1 cellular context compared by ENCODE assay signal in genomic region chr9:73151653-73152382, GRCh38.
TF ChIP-seq lines count a peak whose summit lies in the region.

A gene with protein sequence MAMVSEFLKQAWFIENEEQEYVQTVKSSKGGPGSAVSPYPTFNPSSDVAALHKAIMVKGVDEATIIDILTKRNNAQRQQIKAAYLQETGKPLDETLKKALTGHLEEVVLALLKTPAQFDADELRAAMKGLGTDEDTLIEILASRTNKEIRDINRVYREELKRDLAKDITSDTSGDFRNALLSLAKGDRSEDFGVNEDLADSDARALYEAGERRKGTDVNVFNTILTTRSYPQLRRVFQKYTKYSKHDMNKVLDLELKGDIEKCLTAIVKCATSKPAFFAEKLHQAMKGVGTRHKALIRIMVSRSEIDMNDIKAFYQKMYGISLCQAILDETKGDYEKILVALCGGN (plus strand): TSS chr9:73151865. CDS start chr9:73158536, 6,671 bp downstream.

TF ChIP-seq in H1, 55 proteins besides CTCF, POLR2A, EP300 and RAD21 (continued from another document):
- TF ChIP-seq, protein P1, sequence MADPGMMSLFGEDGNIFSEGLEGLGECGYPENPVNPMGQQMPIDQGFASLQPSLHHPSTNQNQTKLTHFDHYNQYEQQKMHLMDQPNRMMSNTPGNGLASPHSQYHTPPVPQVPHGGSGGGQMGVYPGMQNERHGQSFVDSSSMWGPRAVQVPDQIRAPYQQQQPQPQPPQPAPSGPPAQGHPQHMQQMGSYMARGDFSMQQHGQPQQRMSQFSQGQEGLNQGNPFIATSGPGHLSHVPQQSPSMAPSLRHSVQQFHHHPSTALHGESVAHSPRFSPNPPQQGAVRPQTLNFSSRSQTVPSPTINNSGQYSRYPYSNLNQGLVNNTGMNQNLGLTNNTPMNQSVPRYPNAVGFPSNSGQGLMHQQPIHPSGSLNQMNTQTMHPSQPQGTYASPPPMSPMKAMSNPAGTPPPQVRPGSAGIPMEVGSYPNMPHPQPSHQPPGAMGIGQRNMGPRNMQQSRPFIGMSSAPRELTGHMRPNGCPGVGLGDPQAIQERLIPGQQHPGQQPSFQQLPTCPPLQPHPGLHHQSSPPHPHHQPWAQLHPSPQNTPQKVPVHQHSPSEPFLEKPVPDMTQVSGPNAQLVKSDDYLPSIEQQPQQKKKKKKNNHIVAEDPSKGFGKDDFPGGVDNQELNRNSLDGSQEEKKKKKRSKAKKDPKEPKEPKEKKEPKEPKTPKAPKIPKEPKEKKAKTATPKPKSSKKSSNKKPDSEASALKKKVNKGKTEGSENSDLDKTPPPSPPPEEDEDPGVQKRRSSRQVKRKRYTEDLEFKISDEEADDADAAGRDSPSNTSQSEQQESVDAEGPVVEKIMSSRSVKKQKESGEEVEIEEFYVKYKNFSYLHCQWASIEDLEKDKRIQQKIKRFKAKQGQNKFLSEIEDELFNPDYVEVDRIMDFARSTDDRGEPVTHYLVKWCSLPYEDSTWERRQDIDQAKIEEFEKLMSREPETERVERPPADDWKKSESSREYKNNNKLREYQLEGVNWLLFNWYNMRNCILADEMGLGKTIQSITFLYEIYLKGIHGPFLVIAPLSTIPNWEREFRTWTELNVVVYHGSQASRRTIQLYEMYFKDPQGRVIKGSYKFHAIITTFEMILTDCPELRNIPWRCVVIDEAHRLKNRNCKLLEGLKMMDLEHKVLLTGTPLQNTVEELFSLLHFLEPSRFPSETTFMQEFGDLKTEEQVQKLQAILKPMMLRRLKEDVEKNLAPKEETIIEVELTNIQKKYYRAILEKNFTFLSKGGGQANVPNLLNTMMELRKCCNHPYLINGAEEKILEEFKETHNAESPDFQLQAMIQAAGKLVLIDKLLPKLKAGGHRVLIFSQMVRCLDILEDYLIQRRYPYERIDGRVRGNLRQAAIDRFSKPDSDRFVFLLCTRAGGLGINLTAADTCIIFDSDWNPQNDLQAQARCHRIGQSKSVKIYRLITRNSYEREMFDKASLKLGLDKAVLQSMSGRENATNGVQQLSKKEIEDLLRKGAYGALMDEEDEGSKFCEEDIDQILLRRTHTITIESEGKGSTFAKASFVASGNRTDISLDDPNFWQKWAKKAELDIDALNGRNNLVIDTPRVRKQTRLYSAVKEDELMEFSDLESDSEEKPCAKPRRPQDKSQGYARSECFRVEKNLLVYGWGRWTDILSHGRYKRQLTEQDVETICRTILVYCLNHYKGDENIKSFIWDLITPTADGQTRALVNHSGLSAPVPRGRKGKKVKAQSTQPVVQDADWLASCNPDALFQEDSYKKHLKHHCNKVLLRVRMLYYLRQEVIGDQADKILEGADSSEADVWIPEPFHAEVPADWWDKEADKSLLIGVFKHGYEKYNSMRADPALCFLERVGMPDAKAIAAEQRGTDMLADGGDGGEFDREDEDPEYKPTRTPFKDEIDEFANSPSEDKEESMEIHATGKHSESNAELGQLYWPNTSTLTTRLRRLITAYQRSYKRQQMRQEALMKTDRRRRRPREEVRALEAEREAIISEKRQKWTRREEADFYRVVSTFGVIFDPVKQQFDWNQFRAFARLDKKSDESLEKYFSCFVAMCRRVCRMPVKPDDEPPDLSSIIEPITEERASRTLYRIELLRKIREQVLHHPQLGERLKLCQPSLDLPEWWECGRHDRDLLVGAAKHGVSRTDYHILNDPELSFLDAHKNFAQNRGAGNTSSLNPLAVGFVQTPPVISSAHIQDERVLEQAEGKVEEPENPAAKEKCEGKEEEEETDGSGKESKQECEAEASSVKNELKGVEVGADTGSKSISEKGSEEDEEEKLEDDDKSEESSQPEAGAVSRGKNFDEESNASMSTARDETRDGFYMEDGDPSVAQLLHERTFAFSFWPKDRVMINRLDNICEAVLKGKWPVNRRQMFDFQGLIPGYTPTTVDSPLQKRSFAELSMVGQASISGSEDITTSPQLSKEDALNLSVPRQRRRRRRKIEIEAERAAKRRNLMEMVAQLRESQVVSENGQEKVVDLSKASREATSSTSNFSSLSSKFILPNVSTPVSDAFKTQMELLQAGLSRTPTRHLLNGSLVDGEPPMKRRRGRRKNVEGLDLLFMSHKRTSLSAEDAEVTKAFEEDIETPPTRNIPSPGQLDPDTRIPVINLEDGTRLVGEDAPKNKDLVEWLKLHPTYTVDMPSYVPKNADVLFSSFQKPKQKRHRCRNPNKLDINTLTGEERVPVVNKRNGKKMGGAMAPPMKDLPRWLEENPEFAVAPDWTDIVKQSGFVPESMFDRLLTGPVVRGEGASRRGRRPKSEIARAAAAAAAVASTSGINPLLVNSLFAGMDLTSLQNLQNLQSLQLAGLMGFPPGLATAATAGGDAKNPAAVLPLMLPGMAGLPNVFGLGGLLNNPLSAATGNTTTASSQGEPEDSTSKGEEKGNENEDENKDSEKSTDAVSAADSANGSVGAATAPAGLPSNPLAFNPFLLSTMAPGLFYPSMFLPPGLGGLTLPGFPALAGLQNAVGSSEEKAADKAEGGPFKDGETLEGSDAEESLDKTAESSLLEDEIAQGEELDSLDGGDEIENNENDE (IDR thresholded peaks at IDR 0.05; ENCODE audit: insufficient replicate concordance, low read length): peak; percentile 42
TF ChIP-seq in H1: peak in this region for 1.
